ENCODE assay signal across 10 cellular contexts in genomic region chr13:71218960-71219359, GRCh38.
DNase-seq lines count a peak whose midpoint lies in the region; ATAC-seq, FAIRE-seq and TF ChIP-seq lines count a peak whose summit lies in the region.
"Had no signal": no experiment of that assay in that cellular context is flagged by ENCODE, and none has a peak within 500 bp of the region (broad histone marks: within the 10 kb centered on the region; RNA-seq: fewer than 3 reads in every experiment).

No MANE protein-coding gene starts in this region.

- H3K27me3 ChIP-seq in breast epithelium, result no peaks in the 10 kb centered on the region

- TF ChIP-seq CTCF in breast epithelium (IDR thresholded peaks at IDR 0.05), result no peak
- TF ChIP-seq CTCF in choroid plexus epithelial cell (conservative IDR thresholded peaks at IDR 0.05; ENCODE audit: low read depth, low read length), result peak; percentile 23

- TF ChIP-seq POLR2A in breast epithelium (IDR thresholded peaks at IDR 0.05), result no peak

- H3K36me3 Mint-ChIP-seq in activated naive CD4-positive, alpha-beta T cell treated with anti-CD3 and anti-CD28 coated beads, Interleukin-2, amount 50 U/mL, for 72 hours, result no peaks in the 10 kb centered on the region
- H3K36me3 Mint-ChIP-seq: activated CD4-positive, alpha-beta memory T cell treated with anti-CD3 and anti-CD28 coated beads for 36 hours had no signal

- no peak overlapping the region for H3K27ac Mint-ChIP-seq in activated naive CD4-positive, alpha-beta T cell treated with anti-CD3 and anti-CD28 coated beads, Interleukin-2, amount 50 U/mL, for 72 hours
- H3K27ac Mint-ChIP-seq: activated CD4-positive, alpha-beta memory T cell treated with anti-CD3 and anti-CD28 coated beads for 36 hours; B cell had no signal

- no peak overlapping the region for H3K4me3 ChIP-seq in breast epithelium
- H3K4me3 ChIP-seq in choroid plexus epithelial cell (ENCODE audit: low read depth, low read length), result no peak overlapping the region

- in situ Hi-C loops in T47D (cut with HindIII; ENCODE audit: low pct_unique_long_range_greater_than_20kb, low sequenced_read_pairs), result no loop called here

- intact Hi-C loops in breast epithelium (cut with DNase I; ENCODE audit: low total_unique reads), result no loop called here

- DNase-seq in T47D (ENCODE audit: low read depth in 1 of 2, low spot score in 1 of 2) (peak; percentile 13 to 71), breast epithelium (ENCODE audit: low spot score in 2 of 2) (no peak), NCI-H460 (ENCODE audit: extremely low read depth, low read depth) (peak; percentile 8), choroid plexus epithelial cell (ENCODE audit: low read depth) (peak; percentile 19), urothelium cell line (ENCODE audit: low spot score) (peak; percentile 5), amygdala (lab: John Stamatoyannopoulos, UW) (no peak)
- no peak for DNase-seq in activated naive CD4-positive, alpha-beta T cell treated with anti-CD3 and anti-CD28 coated beads, Interleukin-2, amount 50 U/mL, for 72 hours (ENCODE audit: low spot score in 2 of 2)
- DNase-seq: activated CD4-positive, alpha-beta memory T cell treated with anti-CD3 and anti-CD28 coated beads for 36 hours had no signal

- no peaks in the 10 kb centered on the region for H3K4me1 ChIP-seq in breast epithelium

- no peak for ATAC-seq in HG02970 (IDR thresholded peaks at IDR 0.05; ENCODE audit: low FRiP score, unreplicated experiment)
- ATAC-seq in activated naive CD4-positive, alpha-beta T cell treated with anti-CD3 and anti-CD28 coated beads, Interleukin-2, amount 50 U/mL, for 72 hours, result no peak

- H3K36me3 ChIP-seq in breast epithelium, result no peaks in the 10 kb centered on the region

- no peak overlapping the region for H3K27ac ChIP-seq in breast epithelium

- no peak for FAIRE-seq in urothelium cell line (lab: Jason Lieb, UNC)

- H3K9me3 Mint-ChIP-seq in activated naive CD4-positive, alpha-beta T cell treated with anti-CD3 and anti-CD28 coated beads, Interleukin-2, amount 50 U/mL, for 72 hours, result peaks cover 0 to 5% of the 10 kb centered on the region in 2 donors
- H3K9me3 Mint-ChIP-seq: activated CD4-positive, alpha-beta memory T cell treated with anti-CD3 and anti-CD28 coated beads for 36 hours had no signal

- no peaks in the 10 kb centered on the region for H3K9me3 ChIP-seq in breast epithelium

Comparison
In these comparisons a context has a peak if more than half of its experiments do, and no peak if none do; other contexts are left out.
1. DNase-seq: peak in T47D (2 of 2), NCI-H460 (single experiment), choroid plexus epithelial cell (single experiment) and urothelium cell line (single experiment); none in breast epithelium (0 of 2), amygdala (0 of 56) and activated naive CD4-positive, alpha-beta T cell treated with anti-CD3 and anti-CD28 coated beads, Interleukin-2, amount 50 U/mL, for 72 hours (0 of 2).